In genomic region chr1:29159773-29160172, GRCh38 we compare ENCODE assay signal across 21 cellular contexts. TPM values are rescaled to one million over a fixed set of nuclear protein-coding genes. Genes with fewer than 3 reads are reported as not detected.
"Had no signal": no experiment of that assay in that cellular context is flagged by ENCODE, and none has a peak within 500 bp of the region (broad histone marks: within the 10 kb centered on the region; RNA-seq: fewer than 3 reads in every experiment).

No MANE protein-coding gene starts in this region.

- H3K27ac Mint-ChIP-seq: dendritic cell treated with granulocyte-macrophage colony-stimulating factor and Interleukin-4, amounts not matched to agents 40 ng/mL and 50 ng/mL, for 4 days; stimulated activated naive CD8-positive, alpha-beta T cell treated with anti-CD3 and anti-CD28 coated beads, Interleukin-15, amount 100 ng/mL, for 72 hours had no signal

- ATAC-seq: esophagus mucosa; gastrocnemius medialis; left lung; natural killer cell; pancreas; stimulated activated naive CD8-positive, alpha-beta T cell treated with anti-CD3 and anti-CD28 coated beads, Interleukin-15, amount 100 ng/mL, for 72 hours; upper lobe of right lung had no signal

- DNase-seq: colonic mucosa; effector CD8-positive, alpha-beta T cell; endodermal cell; foreskin fibroblast; gastrocnemius medialis; left lung; mammary epithelial cell; mesendoderm; natural killer cell; pancreas; sigmoid colon; spleen; stimulated activated CD4-positive, alpha-beta T cell treated with anti-CD3 and anti-CD28 coated beads, Interleukin-2, amount 100 ng/mL, for 48 hours; stimulated activated CD8-positive, alpha-beta memory T cell treated with anti-CD3 and anti-CD28 coated beads, Interleukin-4, amount 100 ng/mL, for 48 hours; stimulated activated naive CD4-positive, alpha-beta T cell; stimulated activated naive CD8-positive, alpha-beta T cell treated with anti-CD3 and anti-CD28 coated beads, Interleukin-15, amount 100 ng/mL, for 72 hours; transverse colon; upper lobe of right lung; uterus had no signal

- H3K4me3 Mint-ChIP-seq: dendritic cell treated with granulocyte-macrophage colony-stimulating factor and Interleukin-4, amounts not matched to agents 40 ng/mL and 50 ng/mL, for 4 days; endodermal cell; natural killer cell; stimulated activated naive CD8-positive, alpha-beta T cell treated with anti-CD3 and anti-CD28 coated beads, Interleukin-15, amount 100 ng/mL, for 72 hours had no signal

- H3K9me3 Mint-ChIP-seq: dendritic cell treated with granulocyte-macrophage colony-stimulating factor and Interleukin-4, amounts not matched to agents 40 ng/mL and 50 ng/mL, for 4 days; natural killer cell; stimulated activated naive CD8-positive, alpha-beta T cell treated with anti-CD3 and anti-CD28 coated beads, Interleukin-15, amount 100 ng/mL, for 72 hours had no signal

- H3K27me3 Mint-ChIP-seq: dendritic cell treated with granulocyte-macrophage colony-stimulating factor and Interleukin-4, amounts not matched to agents 40 ng/mL and 50 ng/mL, for 4 days; stimulated activated naive CD8-positive, alpha-beta T cell treated with anti-CD3 and anti-CD28 coated beads, Interleukin-15, amount 100 ng/mL, for 72 hours had no signal

RNA-seq across cellular contexts. Expression of gene TMEM200B, which starts 36.1 kb away (rescaled TPM):
- total RNA-seq: natural killer cell had no signal
